Comparison of ENCODE assay signal across 7 cellular contexts in genomic region chr1:207049514-207049913, GRCh38. TPM values are rescaled to one million over a fixed set of nuclear protein-coding genes. Genes with fewer than 3 reads are reported as not detected.
DNase-seq lines count a peak whose midpoint lies in the region; ATAC-seq and TF ChIP-seq lines count a peak whose summit lies in the region.
"Had no signal": no experiment of that assay in that cellular context is flagged by ENCODE, and none has a peak within 500 bp of the region (broad histone marks: within the 10 kb centered on the region; RNA-seq: fewer than 3 reads in every experiment).

No MANE protein-coding gene starts in this region.

- no peak for TF ChIP-seq POLR2A in prostate gland (IDR thresholded peaks at IDR 0.05)

- no peak for ATAC-seq in central memory CD8-positive, alpha-beta T cell (replicated peaks; ENCODE audit: extremely low read depth, poor library complexity, severe bottlenecking)
- no peak for ATAC-seq in GM21390 (IDR thresholded peaks at IDR 0.05; ENCODE audit: unreplicated experiment)

- H3K4me1 ChIP-seq in prostate gland (replicated peaks): no peaks in the 10 kb centered on the region

- no peaks in the 10 kb centered on the region for H3K27me3 Mint-ChIP-seq in central memory CD8-positive, alpha-beta T cell

- peak overlapping the region; percentile 98 for H3K27ac Mint-ChIP-seq in central memory CD8-positive, alpha-beta T cell (ENCODE audit: low read depth)

- 52% methylated on average over 8 of the region's 8 CpGs for WGBS in prostate gland

- peak overlapping the region; percentile 98 for H3K4me3 ChIP-seq in Jurkat, Clone E6-1 (ENCODE audit: low read length)
- peak overlapping the region in 1 of 2 donors; percentile 87 for H3K4me3 ChIP-seq in prostate gland

- H3K36me3 Mint-ChIP-seq in central memory CD8-positive, alpha-beta T cell (ENCODE audit: insufficient read depth): peaks cover 29% of the 10 kb centered on the region

- peak overlapping the region; percentile 89 to 95 for H3K27ac ChIP-seq in prostate gland

- H3K4me1 Mint-ChIP-seq in central memory CD8-positive, alpha-beta T cell: peaks cover 64% of the 10 kb centered on the region

- peak overlapping the region; percentile 100 for H3K4me3 Mint-ChIP-seq in central memory CD8-positive, alpha-beta T cell

- intact Hi-C loops in prostate gland (cut with DNase I): no loop called here

- DNase-seq in Jurkat, Clone E6-1 (ENCODE audit: low read depth, low spot score): no peak
- DNase-seq in central memory CD8-positive, alpha-beta T cell (ENCODE audit: low spot score in 2 of 2): no peak
- DNase-seq in prostate gland (ENCODE audit: low spot score) (no peak), T1000 (lab: John Stamatoyannopoulos, UW) (no peak), NCI-H1092 (lab: John Stamatoyannopoulos, UW) (no peak)
- DNase-seq: NK-92 treated with Interleukin-12 subunit alpha and Interleukin-12 subunit beta, amount 100 ng/mL, for 24 hours had no signal

- H3K9me3 Mint-ChIP-seq in central memory CD8-positive, alpha-beta T cell: no peaks in the 10 kb centered on the region

- H3K27me3 ChIP-seq in prostate gland (replicated peaks; ENCODE audit: insufficient read depth): no peaks in the 10 kb centered on the region

- no peaks in the 10 kb centered on the region for H3K36me3 ChIP-seq in prostate gland

- H3K9me3 ChIP-seq in prostate gland: no peaks in the 10 kb centered on the region

- no peak for TF ChIP-seq CTCF in prostate gland (IDR thresholded peaks at IDR 0.05)

RNA-seq across cellular contexts. Expression of gene YOD1, which starts 1.5 kb away (rescaled TPM):
- 6.8 TPM for polyA plus RNA-seq in Jurkat, Clone E6-1 (2012; ENCODE audit: insufficient read depth, insufficient read length)
- total RNA-seq in prostate gland: 10 to 100 TPM in 1 of 2 donors, 1 to 10 TPM in 1; 6.2 to 10.8 TPM

RNA-seq across cellular contexts. Expression of gene PFKFB2, which starts 3.6 kb away (rescaled TPM):
- polyA plus RNA-seq in Jurkat, Clone E6-1 (2012; ENCODE audit: insufficient read depth, insufficient read length): 6.1 TPM
- total RNA-seq in prostate gland: 1 to 10 TPM; 5.6 to 6.1 TPM

RNA-seq across cellular contexts. Expression of gene C1orf116, which starts 17.0 kb away (rescaled TPM):
- not detected for polyA plus RNA-seq in Jurkat, Clone E6-1 (2012; ENCODE audit: insufficient read depth, insufficient read length)
- 100 to 1,000 TPM in 1 of 2 donors, 10 to 100 TPM in 1; 36.5 to 107 TPM for total RNA-seq in prostate gland

RNA-seq across cellular contexts. Expression of gene C4BPB, which starts 39.1 kb away (rescaled TPM):
- polyA plus RNA-seq in Jurkat, Clone E6-1 (2012; ENCODE audit: insufficient read depth, insufficient read length): not detected
- under 1 TPM in 1 of 2 donors, not detected in 1; 0.23 TPM for total RNA-seq in prostate gland

RNA-seq across cellular contexts. Expression of gene C4BPA, which starts 54.5 kb away (rescaled TPM):
- polyA plus RNA-seq in Jurkat, Clone E6-1 (2012; ENCODE audit: insufficient read depth, insufficient read length): not detected
- total RNA-seq in prostate gland: not detected
